Comparison of ENCODE assay signal across 7 cellular contexts in genomic region chr1:210292276-210292851, GRCh38. TPM values are rescaled to one million over a fixed set of nuclear protein-coding genes. Genes with fewer than 3 reads are reported as not detected.
A peak's percentile ranks its signal among the peaks of the same experiment; 100 is the strongest.
DNase-seq lines count a peak whose midpoint lies in the region; ATAC-seq, FAIRE-seq and TF ChIP-seq lines count a peak whose summit lies in the region.

No MANE protein-coding gene starts in this region.

- TF ChIP-seq CTCF in cardiac fibroblast (IDR thresholded peaks at IDR 0.05; ENCODE audit: low read depth, low read length): no peak
- peak in 1 of 2 donors; percentile 19 for TF ChIP-seq CTCF in left lung (IDR thresholded peaks at IDR 0.05)

- H3K4me1 ChIP-seq in left lung: peaks cover 16 to 36% of the 10 kb centered on the region in 2 donors

- FAIRE-seq in GM12892 (lab: Jason Lieb, UNC): peak; percentile 54

- ATAC-seq in HG03103 (IDR thresholded peaks at IDR 0.05; ENCODE audit: low read depth, unreplicated experiment): peak; percentile 70
- peak; percentile 98 for ATAC-seq in left lung

- DNase-seq in GM12892 (ENCODE audit: insufficient read length) (peak; percentile 45), SW480 (ENCODE audit: low spot score) (peak; percentile 54), cardiac fibroblast (ENCODE audit: low read depth in 2 of 2) (peak in 1 of 2 donors; percentile 8), left lung (peak; percentile 80 to 91), NCI-H1048 (lab: John Stamatoyannopoulos, UW) (no peak)
- DNase-seq in stimulated activated CD4-positive, alpha-beta T cell treated with anti-CD3 and anti-CD28 coated beads, Interleukin-4, amount 100 ng/mL, for 48 hours (ENCODE audit: low read depth in 2 of 2): peak; percentile 32 to 40

- H3K27ac ChIP-seq in left lung: peak overlapping the region; percentile 39 to 46

- no peaks in the 10 kb centered on the region for H3K36me3 ChIP-seq in left lung

- peaks cover 0 to 32% of the 10 kb centered on the region in 2 donors for H3K27me3 ChIP-seq in left lung

- H3K4me3 ChIP-seq in cardiac fibroblast (replicated peaks in 1 of 2; ENCODE audit: low read depth in 2 of 2, low read length in 2 of 2) (peak overlapping the region; percentile 27 to 41), left lung (peak overlapping the region; percentile 28 to 32)

- intact Hi-C loops in left lung (cut with DNase I): no loop called here

- no peak for TF ChIP-seq POLR2A in GM12892 (IDR thresholded peaks at IDR 0.05; ENCODE audit: low read depth, low read length)

- no peaks in the 10 kb centered on the region for H3K9me3 ChIP-seq in left lung

RNA-seq across cellular contexts. Expression of gene HHAT, which starts 36.3 kb away (rescaled TPM):
- 1.7 TPM for polyA plus RNA-seq in GM12892 (2012; ENCODE audit: missing spikeins)
- 1 to 10 TPM; 3.4 to 8.6 TPM for total RNA-seq in left lung

RNA-seq across cellular contexts. Expression of gene SERTAD4, which starts 59.8 kb away (rescaled TPM):
- not detected for polyA plus RNA-seq in GM12892 (2012; ENCODE audit: missing spikeins)
- total RNA-seq in left lung: 1 to 10 TPM; 5.0 to 7.5 TPM
